27 cellular contexts compared by ENCODE assay signal in the genomic region with DNA sequence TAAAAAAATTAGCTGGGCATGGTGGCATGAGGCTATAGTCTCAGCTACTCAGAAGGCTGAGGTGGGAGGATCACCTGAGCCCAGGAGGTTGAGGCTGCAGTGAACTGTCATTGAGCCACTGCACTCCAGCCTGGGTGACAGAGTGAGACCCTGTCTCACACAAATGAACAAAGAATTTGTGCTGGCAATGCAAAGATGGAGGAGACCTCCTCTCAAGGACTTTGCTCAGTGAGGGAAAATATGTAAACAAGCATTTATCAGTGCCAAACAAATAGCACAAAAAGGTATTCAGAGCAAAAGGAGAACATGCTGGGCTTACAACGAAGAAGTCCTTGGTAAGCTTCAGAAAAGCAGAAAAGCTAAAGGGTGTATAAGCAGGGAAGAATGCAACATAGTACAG.
"Had no signal": no experiment of that assay in that cellular context is flagged by ENCODE, and none has a peak within 500 bp of the region (broad histone marks: within the 10 kb centered on the region; RNA-seq: fewer than 3 reads in every experiment).

No MANE protein-coding gene starts in this region.

- DNase-seq: activated CD4-positive, alpha-beta memory T cell treated with anti-CD3 and anti-CD28 coated beads, Interleukin-2, amount 10 ng/mL, durations not matched to agents 7 days and 5 days; activated CD4-positive, alpha-beta T cell treated with anti-CD3 and anti-CD28 coated beads for 1 hour; activated CD4-positive, alpha-beta T cell treated with anti-CD3 and anti-CD28 coated beads, Interleukin-2, amount 10 ng/mL, durations not matched to agents 7 days and 5 days; activated gamma-delta T cell treated with Interleukin-2 at 50 U/mL for 16 hours; activated naive CD8-positive, alpha-beta T cell treated with anti-CD3 and anti-CD28 coated beads for 36 hours; activated T-cell treated with anti-CD3 and anti-CD28 coated beads, Interleukin-2, amount 50 U/mL, for 4 hours; adrenal gland; aorta; cortex of kidney; effector memory CD8-positive, alpha-beta T cell; islet precursor cell; posterior cingulate gyrus; retina; stimulated activated CD4-positive, alpha-beta T cell treated with anti-CD3 and anti-CD28 coated beads, Interleukin-1b, Interleukin-23, amount 100 ng/mL, for 48 hours; stimulated activated CD4-positive, alpha-beta T cell treated with anti-CD3 and anti-CD28 coated beads, Interleukin-4, amount 100 ng/mL, for 4 hours; stimulated activated CD8-positive, alpha-beta memory T cell treated with anti-CD3 and anti-CD28 coated beads, Interleukin-4, amount 100 ng/mL, for 48 hours; T-helper 2 cell; tibial artery; upper lobe of right lung had no signal

- H3K4me1 Mint-ChIP-seq: brain had no signal

- H3K27me3 ChIP-seq: adrenal gland, cardiac muscle cell, suprapubic skin, tibial artery, upper lobe of right lung had no signal

- H3K36me3 ChIP-seq: adrenal gland, cardiac muscle cell, suprapubic skin, tibial artery, upper lobe of right lung had no signal

- H3K9me3 ChIP-seq: adrenal gland, suprapubic skin, tibial artery, upper lobe of right lung had no signal

- H3K36me3 Mint-ChIP-seq: stimulated activated memory B cell treated with anti-CD40 and anti-IgM and Interleukin-4, amounts not matched to agents 10 μg/mL and 1 μg/mL and 100 μg/mL, for 72 hours had no signal

- H3K27me3 Mint-ChIP-seq: brain; stimulated activated memory B cell treated with anti-CD40 and anti-IgM and Interleukin-4, amounts not matched to agents 10 μg/mL and 1 μg/mL and 100 μg/mL, for 72 hours had no signal

- H3K27ac ChIP-seq: adrenal gland, cardiac muscle cell, suprapubic skin, tibial artery, upper lobe of right lung had no signal

- H3K9me3 Mint-ChIP-seq: activated CD4-positive, alpha-beta memory T cell treated with anti-CD3 and anti-CD28 coated beads, Interleukin-2, amount 10 ng/mL, durations not matched to agents 7 days and 5 days; activated CD4-positive, alpha-beta T cell treated with anti-CD3 and anti-CD28 coated beads, Interleukin-2, amount 10 ng/mL, durations not matched to agents 7 days and 5 days; activated T-cell treated with anti-CD3 and anti-CD28 coated beads, Interleukin-2, amount 50 U/mL, for 4 hours; activated T-helper 17 cell treated with anti-CD3 and anti-CD28 coated beads, Interleukin-2, amount 50 U/mL, for 72 hours had no signal

- ATAC-seq: activated T-cell treated with anti-CD3 and anti-CD28 coated beads, Interleukin-2, amount 50 U/mL, for 4 hours; activated T-helper 17 cell treated with anti-CD3 and anti-CD28 coated beads, Interleukin-2, amount 50 U/mL, for 72 hours; effector memory CD8-positive, alpha-beta T cell; stimulated activated memory B cell treated with anti-CD40 and anti-IgM and Interleukin-4, amounts not matched to agents 10 μg/mL and 1 μg/mL and 100 μg/mL, for 72 hours; upper lobe of right lung had no signal

- H3K4me3 ChIP-seq: adrenal gland, cardiac muscle cell, lung, smooth muscle cell, suprapubic skin, tibial artery, upper lobe of right lung had no signal

- H3K4me3 Mint-ChIP-seq: activated CD4-positive, alpha-beta memory T cell treated with anti-CD3 and anti-CD28 coated beads, Interleukin-2, amount 10 ng/mL, durations not matched to agents 7 days and 5 days; activated CD4-positive, alpha-beta T cell treated with anti-CD3 and anti-CD28 coated beads, Interleukin-2, amount 10 ng/mL, durations not matched to agents 7 days and 5 days; activated naive CD8-positive, alpha-beta T cell treated with anti-CD3 and anti-CD28 coated beads for 36 hours; activated T-cell treated with anti-CD3 and anti-CD28 coated beads, Interleukin-2, amount 50 U/mL, for 4 hours; activated T-helper 17 cell treated with anti-CD3 and anti-CD28 coated beads, Interleukin-2, amount 50 U/mL, for 72 hours; brain; effector memory CD8-positive, alpha-beta T cell; nephron; stimulated activated memory B cell treated with anti-CD40 and anti-IgM and Interleukin-4, amounts not matched to agents 10 μg/mL and 1 μg/mL and 100 μg/mL, for 72 hours had no signal

- H3K27ac Mint-ChIP-seq: activated CD4-positive, alpha-beta memory T cell treated with anti-CD3 and anti-CD28 coated beads, Interleukin-2, amount 10 ng/mL, durations not matched to agents 7 days and 5 days; activated CD4-positive, alpha-beta T cell treated with anti-CD3 and anti-CD28 coated beads, Interleukin-2, amount 10 ng/mL, durations not matched to agents 7 days and 5 days; activated naive CD8-positive, alpha-beta T cell treated with anti-CD3 and anti-CD28 coated beads for 36 hours; activated T-helper 17 cell treated with anti-CD3 and anti-CD28 coated beads, Interleukin-2, amount 50 U/mL, for 72 hours; nephron; stimulated activated memory B cell treated with anti-CD40 and anti-IgM and Interleukin-4, amounts not matched to agents 10 μg/mL and 1 μg/mL and 100 μg/mL, for 72 hours had no signal
